8 cellular contexts compared by ENCODE assay signal in genomic region chr7:73701357-73701995, GRCh38. TPM values are rescaled to one million over a fixed set of nuclear protein-coding genes. Genes with fewer than 3 reads are reported as not detected.
A peak's percentile ranks its signal among the peaks of the same experiment; 100 is the strongest.
DNase-seq lines count a peak whose midpoint lies in the region; ATAC-seq, FAIRE-seq and TF ChIP-seq lines count a peak whose summit lies in the region.

No MANE protein-coding gene starts in this region.

- no peak overlapping the region for H2BK20ac ChIP-seq in H1 (ENCODE audit: low read length)

- no peak for TF ChIP-seq EP300 in H1 (IDR thresholded peaks at IDR 0.05; ENCODE audit: borderline replicate concordance in 1 of 2, low read depth in 2 of 2, low read length in 2 of 2)

- peak overlapping the region in 3 of 4 donors; percentile 46 to 74 (median 64) for H3K27ac ChIP-seq in Peyer's patch
- H3K27ac ChIP-seq in H1 (ENCODE audit: low read depth, low read length) = no peak overlapping the region

- H3K9me3 ChIP-seq in Peyer's patch (no peaks in the 10 kb centered on the region), H1 (ENCODE audit: insufficient read depth in 2 of 2, low read depth in 1 of 2, low read length in 1 of 2) (no peaks in the 10 kb centered on the region)

- H4K5ac ChIP-seq in H1 (ENCODE audit: insufficient read length, low read depth, low read length) = no peak overlapping the region

- H4K91ac ChIP-seq in H1 (replicated peaks; ENCODE audit: insufficient read length, low read length) = no peak overlapping the region

- H3K4me1 ChIP-seq in Peyer's patch = peaks cover 0 to 14% (median 0%) of the 10 kb centered on the region in 4 donors
- peaks cover 0 to 19% (median 15%) of the 10 kb centered on the region in 4 experiments; a peak in 6 of 7 replicates for H3K4me1 ChIP-seq in H1 (replicated peaks in 1 of 4; ENCODE audit: control insufficient read depth in 3 of 4, insufficient read depth in 4 of 4, low read length in 3 of 4)

- H3K18ac ChIP-seq in H1 (ENCODE audit: extremely low read depth, low read length) = no peak overlapping the region

- no peak overlapping the region; the same call in 1 of the 2 replicates for H4K8ac ChIP-seq in H1 (ENCODE audit: extremely low read depth, insufficient read depth, low read length)

- no peak overlapping the region for H3K23ac ChIP-seq in H1 (ENCODE audit: insufficient read length)

- H3K14ac ChIP-seq in H1 (ENCODE audit: insufficient read length) = no peak overlapping the region

- 67% methylated on average over 12 of the region's 13 CpGs; no CpG with 5 or more reads in 1 of the 2 experiments for WGBS in H1 (ENCODE audit: extremely low coverage in 1 of 2, insufficient coverage in 1 of 2, insufficient read length in 1 of 2, insufficient replicate concordance in 2 of 2, low coverage in 1 of 2, low lambda C conversion rate in 2 of 2, missing lambda C conversion rate in 1 of 2), 2 experiments

- ATAC-seq in GM18870 (IDR thresholded peaks at IDR 0.05; ENCODE audit: unreplicated experiment) (no peak), GM19463 (IDR thresholded peaks at IDR 0.05; ENCODE audit: unreplicated experiment) (no peak), GM18520 (IDR thresholded peaks at IDR 0.05; ENCODE audit: unreplicated experiment) (no peak)

- peak; percentile 65 to 66 for TF ChIP-seq RAD21 in H1 (IDR thresholded peaks at IDR 0.05 in 1 of 2, conservative IDR thresholded peaks at IDR 0.05 in 1 of 2; ENCODE audit: low read depth in 2 of 2, low read length in 2 of 2)

- DNase-seq in AG09319 (ENCODE audit: extremely low read depth, low read depth) (no peak), GM12865 (ENCODE audit: low read depth) (no peak), Peyer's patch (peak in 2 of 3 donors; percentile 86), H1 (ENCODE audit: low read depth in 1 of 2, low spot score in 2 of 2) (peak; percentile 53 to 92)

- H4K20me1 ChIP-seq in H1 (replicated peaks in 1 of 2; ENCODE audit: control insufficient read depth in 1 of 2, insufficient read depth in 2 of 2, low read length in 2 of 2) = peaks cover 6 to 18% of the 10 kb centered on the region in 2 experiments

- H2BK120ac ChIP-seq in H1 (replicated peaks; ENCODE audit: low read depth, low read length) = no peak overlapping the region

- H3K36me3 ChIP-seq in Peyer's patch (peaks cover 0 to 33% (median 0%) of the 10 kb centered on the region in 3 donors), H1 (ENCODE audit: control insufficient read depth in 2 of 4, insufficient read depth in 4 of 4, low read length in 3 of 4) (peaks cover 4 to 19% (median 10%) of the 10 kb centered on the region in 4 experiments; a peak in 5 of 8 replicates)

- H3K9me3 Mint-ChIP-seq in nephron = no peaks in the 10 kb centered on the region

- TF ChIP-seq CTCF in AG09319 (IDR thresholded peaks at IDR 0.05; ENCODE audit: low read depth, low read length) (peak; percentile 55), GM12865 (IDR thresholded peaks at IDR 0.05; ENCODE audit: insufficient read depth, low read depth, low read length, missing control alignments) (peak; percentile 60), Peyer's patch (IDR thresholded peaks at IDR 0.05) (peak in 4 of 6 experiments; percentile 43 to 72 (median 68)), H1 (IDR thresholded peaks at IDR 0.05; ENCODE audit: control extremely low read depth in 1 of 3, insufficient read depth in 1 of 3, low read depth in 1 of 3, low read length in 3 of 3) (peak in 2 of 3 experiments; percentile 75 to 91; a peak in 3 of 4 replicates), nephron (IDR thresholded peaks at IDR 0.05; ENCODE audit: unreplicated experiment in 3 of 3) (peak; percentile 47 to 63 (median 56))

- no peak overlapping the region for H3K4ac ChIP-seq in H1 (replicated peaks; ENCODE audit: insufficient read length, low read depth, low read length)

- TF ChIP-seq POLR2A in Peyer's patch (IDR thresholded peaks at IDR 0.05) = no peak
- TF ChIP-seq POLR2A in H1 (IDR thresholded peaks at IDR 0.05; ENCODE audit: control extremely low read depth in 1 of 2, low read depth in 2 of 2, low read length in 2 of 2) = no peak

- peaks cover 26% of the 10 kb centered on the region for H3K36me3 Mint-ChIP-seq in nephron (ENCODE audit: low read depth)

- H3K27me3 Mint-ChIP-seq in nephron (ENCODE audit: low read depth) = no peaks in the 10 kb centered on the region

- H3K4me3 Mint-ChIP-seq in nephron = no peak overlapping the region

- CTCF ChIA-PET in H1 (lab: Charles Lee; ENCODE audit: partially characterized antibody) = interaction anchor here (0.6 to 9.7 kb wide), 39 partner anchors 9 to 153 kb away, joined by 3 to 130 read pairs (median 4); partner anchors contain the start of gene STX1A

- no peak overlapping the region for H2BK15ac ChIP-seq in H1 (ENCODE audit: low read length)

- no peak overlapping the region for H3K9ac ChIP-seq in H1 (replicated peaks in 1 of 4; ENCODE audit: extremely low read depth in 1 of 4, low read depth in 3 of 4, low read length in 3 of 4)

- no peaks in the 10 kb centered on the region for H3K79me2 ChIP-seq in H1 (ENCODE audit: control insufficient read depth in 1 of 2, insufficient read depth in 2 of 2, low read length in 2 of 2)

- peak; percentile 36 for FAIRE-seq in H1 (lab: Jason Lieb, UNC)

- 0 out of 2 replicates have a peak overlapping the region, but pooled peaks have one; percentile 1 for H2BK12ac ChIP-seq in H1 (ENCODE audit: low read depth, low read length)

- POLR2A ChIA-PET in H1 (lab: Charles Lee; ENCODE audit: partially characterized antibody) = interaction anchor here (0.6 to 4.9 kb wide), 7 partner anchors 10 to 201 kb away, joined by 3 to 37 read pairs (median 4); no protein-coding TSS in a partner anchor

- H3K79me1 ChIP-seq in H1 (ENCODE audit: low read depth, low read length) = no peaks in the 10 kb centered on the region

- H3K4me3 ChIP-seq in GM12865 (ENCODE audit: low read depth, low read length) (no peak overlapping the region), Peyer's patch (no peak overlapping the region), H1 (ENCODE audit: extremely low read depth in 1 of 4, insufficient read depth in 2 of 4, low read depth in 3 of 4, low read length in 4 of 4) (no peak overlapping the region)

- H3K27me3 ChIP-seq in Peyer's patch (no peaks in the 10 kb centered on the region), H1 (replicated peaks in 1 of 4; ENCODE audit: control insufficient read depth in 3 of 4, extremely low read depth in 1 of 4, insufficient read depth in 3 of 4, low read length in 3 of 4) (no peaks in the 10 kb centered on the region; a peak in 1 of 7 replicates)

- peak overlapping the region; percentile 6 to 56 (median 48) for H3K27ac Mint-ChIP-seq in nephron

- no peak overlapping the region for H2AK5ac ChIP-seq in H1 (ENCODE audit: low read depth, low read length)

- H2AFZ ChIP-seq in H1 (ENCODE audit: low read length) = no peak overlapping the region

- H3K4me2 ChIP-seq in H1 (ENCODE audit: insufficient read depth in 1 of 2, low read depth in 2 of 2, low read length in 2 of 2) = no peak overlapping the region

- H2BK5ac ChIP-seq in H1 (ENCODE audit: low read depth, low read length) = no peak overlapping the region

- peaks cover 35% of the 10 kb centered on the region for H3K4me1 Mint-ChIP-seq in nephron

- H3K56ac ChIP-seq in H1 (replicated peaks; ENCODE audit: insufficient read length, low read depth, low read length) = no peak overlapping the region

- peaks cover 2% of the 10 kb centered on the region; the same call in 1 of the 2 replicates for H3K23me2 ChIP-seq in H1 (ENCODE audit: low read depth, low read length)

RNA-seq across cellular contexts. Expression of gene STX1A, which starts 18.0 kb away (rescaled TPM):
- total RNA-seq in Peyer's patch = 10 to 100 TPM in 3 of 4 donors, 1 to 10 TPM in 1; 5.6 to 27.3 (median 23.3) TPM
- total RNA-seq in H1 (2021; fragmentation: NEBNext Ultra II Directional; extraction: Animal tissue kit (Norgen Biotek cat#: 25700)) = 9.9 and 13.5 TPM in 2 replicates
- polyA plus RNA-seq in H1 (2011; rRNA removed) = 17.5 and 25.9 TPM in 2 replicates
- 17.2 TPM for polyA plus RNA-seq in H1 (2011; cell fraction: cytosol; rRNA removed)
- polyA plus RNA-seq in H1 (2011; cell fraction: nucleus; rRNA removed) = 116 TPM
- polyA plus RNA-seq in H1 (2012, experiment 1 of 2) = 14.9 to 20.1 TPM (median 18.4 TPM) in 4 replicates
- 9.2 TPM for polyA plus RNA-seq in H1 (2012, experiment 2 of 2)
- polyA plus RNA-seq in H1 (2013, experiment 1 of 2) = 11.4 TPM
- 12.0 TPM for polyA plus RNA-seq in H1 (2013, experiment 2 of 2)
- polyA minus RNA-seq in H1 (2011; rRNA and poly(A)+ RNA removed) = 8.2 and 9.8 TPM in 2 replicates
- 10.2 TPM for polyA minus RNA-seq in H1 (2011; cell fraction: cytosol; rRNA and poly(A)+ RNA removed)
- polyA minus RNA-seq in H1 (2011; cell fraction: nucleus; rRNA and poly(A)+ RNA removed) = 14.3 TPM

RNA-seq across cellular contexts. Expression of gene BUD23, which starts 18.1 kb away (rescaled TPM):
- total RNA-seq in Peyer's patch = 10 to 100 TPM; 34.5 to 48.7 (median 44.1) TPM
- 72.2 and 78.4 TPM in 2 replicates for total RNA-seq in H1 (2021; fragmentation: NEBNext Ultra II Directional; extraction: Animal tissue kit (Norgen Biotek cat#: 25700))
- polyA plus RNA-seq in H1 (2011; rRNA removed) = 72.3 and 76.5 TPM in 2 replicates
- polyA plus RNA-seq in H1 (2011; cell fraction: cytosol; rRNA removed) = 102 TPM
- 59.5 TPM for polyA plus RNA-seq in H1 (2011; cell fraction: nucleus; rRNA removed)
- polyA plus RNA-seq in H1 (2012, experiment 1 of 2) = 82.5 to 105 TPM (median 96.1 TPM) in 4 replicates
- 78.5 TPM for polyA plus RNA-seq in H1 (2012, experiment 2 of 2)
- polyA plus RNA-seq in H1 (2013, experiment 1 of 2) = 147 TPM
- polyA plus RNA-seq in H1 (2013, experiment 2 of 2) = 170 TPM
- polyA minus RNA-seq in H1 (2011; rRNA and poly(A)+ RNA removed) = 31.4 and 38.7 TPM in 2 replicates
- polyA minus RNA-seq in H1 (2011; cell fraction: cytosol; rRNA and poly(A)+ RNA removed) = 22.4 TPM
- polyA minus RNA-seq in H1 (2011; cell fraction: nucleus; rRNA and poly(A)+ RNA removed) = 19.5 TPM

RNA-seq across cellular contexts. Expression of gene DNAJC30, which starts 18.2 kb away (rescaled TPM):
- 1 to 10 TPM; 1.7 to 8.1 (median 5.6) TPM for total RNA-seq in Peyer's patch
- total RNA-seq in H1 (2021; fragmentation: NEBNext Ultra II Directional; extraction: Animal tissue kit (Norgen Biotek cat#: 25700)) = 6.0 and 6.1 TPM in 2 replicates
- 6.3 and 10.0 TPM in 2 replicates for polyA plus RNA-seq in H1 (2011; rRNA removed)
- 5.9 TPM for polyA plus RNA-seq in H1 (2011; cell fraction: cytosol; rRNA removed)
- 6.7 TPM for polyA plus RNA-seq in H1 (2011; cell fraction: nucleus; rRNA removed)
- polyA plus RNA-seq in H1 (2012, experiment 1 of 2) = 3.7 to 5.1 TPM (median 4.4 TPM) in 4 replicates
- polyA plus RNA-seq in H1 (2012, experiment 2 of 2) = 5.4 TPM
- polyA plus RNA-seq in H1 (2013, experiment 1 of 2) = 5.8 TPM
- 5.2 TPM for polyA plus RNA-seq in H1 (2013, experiment 2 of 2)
- polyA minus RNA-seq in H1 (2011; rRNA and poly(A)+ RNA removed) = 3.4 and 4.4 TPM in 2 replicates
- polyA minus RNA-seq in H1 (2011; cell fraction: cytosol; rRNA and poly(A)+ RNA removed) = 3.7 TPM
- polyA minus RNA-seq in H1 (2011; cell fraction: nucleus; rRNA and poly(A)+ RNA removed) = 10.2 TPM

RNA-seq across cellular contexts. Expression of gene VPS37D, which starts 33.8 kb away (rescaled TPM):
- total RNA-seq in Peyer's patch = 1 to 10 TPM in 3 of 4 donors, not detected in 1; 1.1 to 6.3 (median 5.0) TPM
- 3.4 and 3.8 TPM in 2 replicates for total RNA-seq in H1 (2021; fragmentation: NEBNext Ultra II Directional; extraction: Animal tissue kit (Norgen Biotek cat#: 25700))
- 5.0 and 6.9 TPM in 2 replicates for polyA plus RNA-seq in H1 (2011; rRNA removed)
- 5.6 TPM for polyA plus RNA-seq in H1 (2011; cell fraction: cytosol; rRNA removed)
- 5.4 TPM for polyA plus RNA-seq in H1 (2011; cell fraction: nucleus; rRNA removed)
- 1.8 to 3.9 TPM (median 3.5 TPM) in 4 replicates for polyA plus RNA-seq in H1 (2012, experiment 1 of 2)
- 3.4 TPM for polyA plus RNA-seq in H1 (2012, experiment 2 of 2)
- 2.4 TPM for polyA plus RNA-seq in H1 (2013, experiment 1 of 2)
- polyA plus RNA-seq in H1 (2013, experiment 2 of 2) = 2.7 TPM
- polyA minus RNA-seq in H1 (2011; rRNA and poly(A)+ RNA removed) = 0.73 and 1.0 TPM in 2 replicates
- polyA minus RNA-seq in H1 (2011; cell fraction: cytosol; rRNA and poly(A)+ RNA removed) = 2.7 TPM
- 3.2 TPM for polyA minus RNA-seq in H1 (2011; cell fraction: nucleus; rRNA and poly(A)+ RNA removed)

RNA-seq across cellular contexts. Expression of gene ABHD11, which starts 37.1 kb away (rescaled TPM):
- total RNA-seq in Peyer's patch = 100 to 1,000 TPM in 2 of 4 donors, 10 to 100 TPM in 2; 65.9 to 156 (median 98.5) TPM
- 19.8 and 19.9 TPM in 2 replicates for total RNA-seq in H1 (2021; fragmentation: NEBNext Ultra II Directional; extraction: Animal tissue kit (Norgen Biotek cat#: 25700))
- 42.2 and 50.5 TPM in 2 replicates for polyA plus RNA-seq in H1 (2011; rRNA removed)
- polyA plus RNA-seq in H1 (2011; cell fraction: cytosol; rRNA removed) = 36.5 TPM
- 37.8 TPM for polyA plus RNA-seq in H1 (2011; cell fraction: nucleus; rRNA removed)
- 14.5 to 27.1 TPM (median 22.3 TPM) in 4 replicates for polyA plus RNA-seq in H1 (2012, experiment 1 of 2)
- polyA plus RNA-seq in H1 (2012, experiment 2 of 2) = 19.7 TPM
- polyA plus RNA-seq in H1 (2013, experiment 1 of 2) = 9.7 TPM
- polyA plus RNA-seq in H1 (2013, experiment 2 of 2) = 8.4 TPM
- 11.2 and 21.4 TPM in 2 replicates for polyA minus RNA-seq in H1 (2011; rRNA and poly(A)+ RNA removed)
- polyA minus RNA-seq in H1 (2011; cell fraction: cytosol; rRNA and poly(A)+ RNA removed) = 14.8 TPM
- polyA minus RNA-seq in H1 (2011; cell fraction: nucleus; rRNA and poly(A)+ RNA removed) = 45.5 TPM

Comparison
In these comparisons a context has a peak if more than half of its experiments do, and no peak if none do; other contexts are left out.
1. DNase-seq: peak in Peyer's patch (2 of 3) and H1 (2 of 2); none in AG09319 (single experiment) and GM12865 (single experiment).
2. Peak in every context shown above with its lines, with median percentiles within 50 percentile points of each other: CTCF ChIP-seq.